Comparison of ENCODE assay signal across 8 cellular contexts in the genomic region with DNA sequence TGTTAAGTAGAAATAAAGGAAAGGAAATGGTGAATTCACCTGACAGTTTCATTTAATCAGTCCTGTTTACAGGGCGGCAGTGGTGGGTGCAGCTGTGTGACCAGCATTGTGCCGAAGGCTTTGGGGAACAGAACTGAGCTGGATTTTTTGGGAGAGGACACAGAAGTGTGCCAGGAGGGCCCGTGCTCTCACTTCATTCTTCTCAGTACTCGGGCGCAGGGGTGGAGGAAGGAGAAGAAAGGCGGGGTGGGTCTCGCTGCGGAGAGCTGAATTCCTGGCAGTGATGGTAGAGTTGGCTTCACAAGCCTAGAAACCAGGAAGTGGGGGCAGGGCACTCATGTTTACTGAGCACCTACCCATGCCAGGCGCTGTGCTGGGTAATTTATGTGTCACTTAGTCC.
DNase-seq lines count a peak whose midpoint lies in the region; ATAC-seq and TF ChIP-seq lines count a peak whose summit lies in the region.

No MANE protein-coding gene starts in this region.

- H3K4me2 ChIP-seq in BLaER1 treated with 17β-estradiol and CSF1 and Interleukin-3, amounts not matched to agents 10 nM and 100 nM = peak overlapping the region; percentile 70 to 92 (median 81)

- peaks cover 0 to 15% (median 7%) of the 10 kb centered on the region in 11 experiments; a peak in 10 of 22 replicates for H3K36me3 ChIP-seq in BLaER1 treated with 17β-estradiol and CSF1 and Interleukin-3, amounts not matched to agents 10 nM and 100 nM
- H3K36me3 ChIP-seq in HEK293 (ENCODE audit: control insufficient read depth in 2 of 2, insufficient read depth in 1 of 2, low read length in 2 of 2) (peaks cover 0 to 5% of the 10 kb centered on the region in 2 experiments; a peak in 2 of 3 replicates), right lobe of liver (no peaks in the 10 kb centered on the region)

- H3K4me1 ChIP-seq in BLaER1 treated with 17β-estradiol and CSF1 and Interleukin-3, amounts not matched to agents 10 nM and 100 nM = peaks cover 63 to 94% (median 74%) of the 10 kb centered on the region in 10 experiments
- H3K4me1 ChIP-seq in HEK293 (ENCODE audit: control insufficient read depth, insufficient read depth, low read length) (peaks cover 8% of the 10 kb centered on the region), right lobe of liver (peaks cover 0 to 63% (median 29%) of the 10 kb centered on the region in 4 donors)

- no peaks in the 10 kb centered on the region for H3K9me3 ChIP-seq in BLaER1 treated with 17β-estradiol and CSF1 and Interleukin-3, amounts not matched to agents 10 nM and 100 nM (replicated peaks in 1 of 11)
- H3K9me3 ChIP-seq in HEK293 (ENCODE audit: control insufficient read depth, insufficient read depth, low read depth, low read length) (no peaks in the 10 kb centered on the region), right lobe of liver (no peaks in the 10 kb centered on the region)

- peak; percentile 83 to 90 (median 86) for DNase-seq in right lobe of liver
- DNase-seq in stimulated activated CD8-positive, alpha-beta memory T cell treated with anti-CD3 and anti-CD28 coated beads, Interleukin-15, amount 100 ng/mL, for 4 hours (ENCODE audit: low read depth in 2 of 2) = peak; percentile 49 to 76
- no peak for DNase-seq in endothelial cell (ENCODE audit: low spot score)

- peak; percentile 38 for TF ChIP-seq POLR2A in right lobe of liver (IDR thresholded peaks at IDR 0.05)

- H3K9me3 Mint-ChIP-seq in T-helper 1 cell treated with Interleukin-12 subunit alpha and Interleukin-12 subunit beta and Interleukin-4 antibody, amounts not matched to agents 30 μg/mL and 1 μg/mL, for 36 hours = no peaks in the 10 kb centered on the region
- no peaks in the 10 kb centered on the region for H3K9me3 Mint-ChIP-seq in endothelial cell (ENCODE audit: unreplicated experiment)

- POLR2A ChIA-PET in HEK293 (lab: Yijun Ruan, JAX) = no interaction called here

- no peaks in the 10 kb centered on the region for H3K27me3 Mint-ChIP-seq in T-helper 1 cell treated with Interleukin-12 subunit alpha and Interleukin-12 subunit beta and Interleukin-4 antibody, amounts not matched to agents 30 μg/mL and 1 μg/mL, for 36 hours (ENCODE audit: low read depth)
- peaks cover 3% of the 10 kb centered on the region for H3K27me3 Mint-ChIP-seq in endothelial cell (ENCODE audit: unreplicated experiment)

- intact Hi-C loops in right lobe of liver (cut with DNase I) = loop anchor here in 1 of 2 donors (5.0 kb wide), 1 partner anchor 37 kb away; no protein-coding TSS in a partner anchor

- H3K27me3 ChIP-seq in BLaER1 treated with 17β-estradiol and CSF1 and Interleukin-3, amounts not matched to agents 10 nM and 100 nM = no peaks in the 10 kb centered on the region
- H3K27me3 ChIP-seq in right lobe of liver = no peaks in the 10 kb centered on the region

- peaks cover 0 to 11% (median 0%) of the 10 kb centered on the region in 11 experiments; a peak in 4 of 22 replicates for H4K20me1 ChIP-seq in BLaER1 treated with 17β-estradiol and CSF1 and Interleukin-3, amounts not matched to agents 10 nM and 100 nM

- ATAC-seq in right lobe of liver (peak; percentile 83 to 86 (median 84)), GM21526 (IDR thresholded peaks at IDR 0.05; ENCODE audit: low FRiP score, unreplicated experiment) (no peak)

- CTCF ChIA-PET in HEK293 (lab: Yijun Ruan, JAX) = no interaction called here

- TF ChIP-seq CTCF in HEK293 (tag by site-specific recombination; IDR thresholded peaks at IDR 0.05) (no peak), right lobe of liver (IDR thresholded peaks at IDR 0.05) (no peak), endothelial cell (IDR thresholded peaks at IDR 0.05; ENCODE audit: unreplicated experiment) (no peak)

- peak overlapping the region; percentile 69 to 91 (median 82) for H3K27ac ChIP-seq in BLaER1 treated with 17β-estradiol and CSF1 and Interleukin-3, amounts not matched to agents 10 nM and 100 nM
- no peak overlapping the region for H3K27ac ChIP-seq in HEK293 (ENCODE audit: extremely low read depth, low read depth, low read length)
- H3K27ac ChIP-seq in angular gyrus (ENCODE audit: low read depth, low read length) = peak overlapping the region; percentile 37
- peak overlapping the region; percentile 62 to 78 (median 78) for H3K27ac ChIP-seq in right lobe of liver

- peak overlapping the region in 4 of 10 experiments; percentile 2 to 39 (median 24); a peak in 5 of 20 replicates for H3K4me3 ChIP-seq in BLaER1 treated with 17β-estradiol and CSF1 and Interleukin-3, amounts not matched to agents 10 nM and 100 nM
- H3K4me3 ChIP-seq in HEK293 (ENCODE audit: low read depth, low read length) (no peak overlapping the region), right lobe of liver (peak overlapping the region in 2 of 3 donors; percentile 31 to 44)

- H3K9ac ChIP-seq in BLaER1 treated with 17β-estradiol and CSF1 and Interleukin-3, amounts not matched to agents 10 nM and 100 nM = peak overlapping the region; percentile 33 to 80 (median 67); a peak in 20 of 22 replicates

- 13% methylated on average over 9 of the region's 9 CpGs for WGBS in right lobe of liver (ENCODE audit: insufficient coverage, low coverage, low lambda C conversion rate, missing lambda C conversion rate)

- peak overlapping the region; percentile 86 for H3K4me3 Mint-ChIP-seq in T-helper 1 cell treated with Interleukin-12 subunit alpha and Interleukin-12 subunit beta and Interleukin-4 antibody, amounts not matched to agents 30 μg/mL and 1 μg/mL, for 36 hours
- H3K4me3 Mint-ChIP-seq in endothelial cell (ENCODE audit: unreplicated experiment) = no peak overlapping the region

- H3K36me3 Mint-ChIP-seq in T-helper 1 cell treated with Interleukin-12 subunit alpha and Interleukin-12 subunit beta and Interleukin-4 antibody, amounts not matched to agents 30 μg/mL and 1 μg/mL, for 36 hours (ENCODE audit: low read depth) = peaks cover 54% of the 10 kb centered on the region
- peaks cover 3% of the 10 kb centered on the region for H3K36me3 Mint-ChIP-seq in endothelial cell (ENCODE audit: low read depth, unreplicated experiment)

- H3K27ac Mint-ChIP-seq in T-helper 1 cell treated with Interleukin-12 subunit alpha and Interleukin-12 subunit beta and Interleukin-4 antibody, amounts not matched to agents 30 μg/mL and 1 μg/mL, for 36 hours = peak overlapping the region; percentile 99
- H3K27ac Mint-ChIP-seq in endothelial cell (ENCODE audit: unreplicated experiment) = no peak overlapping the region

- peaks cover 69% of the 10 kb centered on the region for H3K4me1 Mint-ChIP-seq in T-helper 1 cell treated with Interleukin-12 subunit alpha and Interleukin-12 subunit beta and Interleukin-4 antibody, amounts not matched to agents 30 μg/mL and 1 μg/mL, for 36 hours (ENCODE audit: low read depth)
- H3K4me1 Mint-ChIP-seq in endothelial cell (ENCODE audit: unreplicated experiment) = peaks cover 15% of the 10 kb centered on the region

TF ChIP-seq in HEK293, 187 proteins besides CTCF, POLR2A, EP300 and RAD21:
- TF ChIP-seq KLF1 (tag by site-specific recombination; IDR thresholded peaks at IDR 0.05) (no peak), ZSCAN16 (tag by site-specific recombination; IDR thresholded peaks at IDR 0.05) (peak; percentile 79)
